ENCODE assay signal across 5 cellular contexts in the genomic region with DNA sequence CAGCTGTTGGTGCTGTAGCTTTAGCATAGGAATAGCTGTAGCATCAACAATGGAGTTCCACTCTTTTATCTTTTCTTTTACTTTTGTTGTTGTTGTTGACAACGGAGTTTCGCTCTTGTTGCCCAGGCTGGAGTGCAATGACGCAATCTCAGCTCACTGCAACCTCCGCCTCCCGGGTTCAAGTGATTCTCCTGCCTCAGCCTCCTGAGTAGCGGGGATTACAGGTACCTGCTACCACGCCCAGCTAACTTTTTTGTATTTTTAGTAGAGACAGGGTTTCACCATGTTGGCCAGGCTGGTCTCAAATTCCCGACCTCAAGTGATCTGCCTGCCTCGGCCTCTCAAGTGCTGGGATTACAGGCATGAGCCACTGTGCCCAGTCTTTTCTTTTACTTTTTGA. TPM values are rescaled to one million over a fixed set of nuclear protein-coding genes. Genes with fewer than 3 reads are reported as not detected.
DNase-seq lines count a peak whose midpoint lies in the region; ATAC-seq, FAIRE-seq and TF ChIP-seq lines count a peak whose summit lies in the region.
"Not testable (repeated sequence)": the region's sequence is repeated elsewhere in the genome, so short reads cannot be mapped to it uniquely, and the experiment has no call there.

No MANE protein-coding gene starts in this region.

- not testable (repeated sequence) for H3K23ac ChIP-seq in mesendoderm (ENCODE audit: low read length)

- H4K8ac ChIP-seq in mesendoderm (ENCODE audit: low read depth, low read length) = not testable (repeated sequence)

- 91% methylated on average over 9 of the region's 9 CpGs for WGBS in A549 (ENCODE audit: missing lambda C conversion rate)
- WGBS in K562 (ENCODE audit: insufficient coverage, low coverage, missing lambda C conversion rate) = 94% methylated on average over 9 of the region's 9 CpGs
- WGBS in HepG2 (ENCODE audit: low lambda C conversion rate) = 97% methylated on average over 9 of the region's 9 CpGs
- no CpG with 5 or more reads among the region's 9 CpGs for WGBS in mesendoderm (ENCODE audit: extremely low coverage, insufficient coverage, low lambda C conversion rate)
- 92 to 96% (median 94%) methylated on average over 9 of the region's 9 CpGs for WGBS in spleen, 5 donors

- H3K9ac ChIP-seq in K562 (ENCODE audit: insufficient read depth in 1 of 2, low read depth in 2 of 2, low read length in 2 of 2); HepG2 (ENCODE audit: insufficient read depth, low read depth, low read length); mesendoderm (ENCODE audit: low read length): not testable (repeated sequence)

- H2AK5ac ChIP-seq in mesendoderm (ENCODE audit: low read length) = not testable (repeated sequence)

- not testable (repeated sequence) for H3K27me3 ChIP-seq in K562 (ENCODE audit: control insufficient read depth in 2 of 2, insufficient read depth in 2 of 2, low read length in 2 of 2); HepG2 (ENCODE audit: control insufficient read depth in 1 of 2, insufficient read depth in 2 of 2, low read length in 2 of 2); mesendoderm (ENCODE audit: insufficient read depth, low read length, poor library complexity); spleen (replicated peaks in 1 of 7)

- ATAC-seq in A549, K562, HepG2: not testable (repeated sequence)

- TF ChIP-seq RAD21 in A549 (conservative IDR thresholded peaks at IDR 0.05 in 1 of 2, IDR thresholded peaks at IDR 0.05 in 1 of 2); K562 (CRISPR knock-in tag; conservative IDR thresholded peaks at IDR 0.05 in 1 of 2, IDR thresholded peaks at IDR 0.05 in 1 of 2); HepG2 (CRISPR knock-in tag; IDR thresholded peaks at IDR 0.05): not testable (repeated sequence)

- not testable (repeated sequence) for H3K79me2 ChIP-seq in K562 (ENCODE audit: control insufficient read depth, insufficient read depth, low read length); HepG2 (ENCODE audit: insufficient read depth, low read length); mesendoderm (ENCODE audit: control insufficient read depth, insufficient read depth, low read length)

- intact Hi-C loops in K562 (cut with micrococcal nuclease); HepG2 (cut with micrococcal nuclease; ENCODE audit: unreplicated experiment); spleen (cut with DNase I; ENCODE audit: low total_unique reads): not testable (repeated sequence)

- not testable (repeated sequence) for H3K18ac ChIP-seq in mesendoderm (ENCODE audit: low read length)

- not testable (repeated sequence) for BruUV-seq in K562 (replicated peaks; lab: Mats Ljungman, UMichigan); HepG2 (replicated peaks; lab: Mats Ljungman, UMichigan)

- POLR2A ChIA-PET in A549 (lab: Yijun Ruan, JAX); K562 (lab: Yijun Ruan, JAX): not testable (repeated sequence)
- POLR2A ChIA-PET in HepG2 (lab: Yijun Ruan, JAX) = interaction anchor here (1.7 kb wide), 1 partner anchor 45 kb away, joined by 4 read pairs; no protein-coding TSS in a partner anchor

- H3K9me3 ChIP-seq in A549; K562 (replicated peaks; ENCODE audit: control insufficient read depth, insufficient read depth, low read depth, low read length); HepG2 (ENCODE audit: low read length); spleen: not testable (repeated sequence)

- not testable (repeated sequence) for H2BK15ac ChIP-seq in mesendoderm (replicated peaks; ENCODE audit: low read depth)

- H3K79me1 ChIP-seq in mesendoderm (ENCODE audit: low read length) = not testable (repeated sequence)

- not testable (repeated sequence) for TF ChIP-seq EP300 in A549 (IDR thresholded peaks at IDR 0.05); K562 (IDR thresholded peaks at IDR 0.05; ENCODE audit: low read length); HepG2 (IDR thresholded peaks at IDR 0.05; ENCODE audit: low read depth in 2 of 2, low read length in 2 of 2); HepG2 (CRISPR knock-in tag; IDR thresholded peaks at IDR 0.05; ENCODE audit: borderline replicate concordance)

- not testable (repeated sequence) for H3K56ac ChIP-seq in mesendoderm (ENCODE audit: low read length)

- not testable (repeated sequence) for H4K5ac ChIP-seq in mesendoderm (ENCODE audit: low read length)

- not testable (repeated sequence) for TF ChIP-seq CTCF in A549 (IDR thresholded peaks at IDR 0.05); K562 (IDR thresholded peaks at IDR 0.05 in 2 of 3, conservative IDR thresholded peaks at IDR 0.05 in 1 of 3; ENCODE audit: insufficient read depth in 2 of 3, low read depth in 1 of 3, low read length in 3 of 3); HepG2 (CRISPR knock-in tag; IDR thresholded peaks at IDR 0.05); spleen (IDR thresholded peaks at IDR 0.05 in 8 of 11, conservative IDR thresholded peaks at IDR 0.05 in 3 of 11)

- H3K4me2 ChIP-seq in A549; K562 (ENCODE audit: insufficient read depth, low read length); HepG2 (ENCODE audit: low read depth, low read length); mesendoderm (ENCODE audit: low read length): not testable (repeated sequence)

- DNase-seq in A549 (ENCODE audit: low read depth in 1 of 2, low spot score in 1 of 2); HepG2 (ENCODE audit: low spot score): not testable (repeated sequence)
- peak in 1 of 4 experiments; percentile 2 for DNase-seq in K562 (ENCODE audit: extremely low read depth in 1 of 4, low spot score in 3 of 4)
- DNase-seq in mesendoderm = peak; percentile 12
- peak; percentile 3 for DNase-seq in spleen

- in situ Hi-C loops in K562 (cut with MboI); HepG2 (cut with HindIII; ENCODE audit: extremely low pct_ligation_motif_present, low pct_unique_long_range_greater_than_20kb): not testable (repeated sequence)

- FAIRE-seq in A549 (lab: Jason Lieb, UNC); K562 (lab: Jason Lieb, UNC); HepG2 (lab: Jason Lieb, UNC): not testable (repeated sequence)

- H4K20me1 ChIP-seq in K562 (replicated peaks; ENCODE audit: control insufficient read depth, insufficient read depth, low read length); HepG2 (ENCODE audit: insufficient read depth, low read length): not testable (repeated sequence)

- TF ChIP-seq POLR2A in A549 (IDR thresholded peaks at IDR 0.05; ENCODE audit: low read length); K562 (conservative IDR thresholded peaks at IDR 0.05); HepG2 (IDR thresholded peaks at IDR 0.05; ENCODE audit: insufficient read depth in 1 of 2, low read depth in 2 of 2, low read length in 2 of 2); spleen (IDR thresholded peaks at IDR 0.05): not testable (repeated sequence)

- CTCF ChIA-PET in A549 (lab: Yijun Ruan, JAX); K562 (lab: Yijun Ruan, JAX; ENCODE audit: low intra/inter-chr PET ratio); HepG2 (lab: Yijun Ruan, JAX; ENCODE audit: low intra/inter-chr PET ratio, low total read pairs): not testable (repeated sequence)

- H2BK120ac ChIP-seq in mesendoderm (ENCODE audit: low read depth, low read length) = not testable (repeated sequence)

- not testable (repeated sequence) for H3K27ac ChIP-seq in A549; K562 (ENCODE audit: extremely low read depth, low read depth, low read length); HepG2 (ENCODE audit: extremely low read length, insufficient read depth, low read length); mesendoderm (ENCODE audit: low read depth, low read length); spleen

- H3K4me1 ChIP-seq in A549 (peaks cover 14% of the 10 kb centered on the region), HepG2 (ENCODE audit: insufficient read depth, low read length) (peaks cover 33% of the 10 kb centered on the region), spleen (peaks cover 4 to 25% (median 14%) of the 10 kb centered on the region in 6 donors)
- H3K4me1 ChIP-seq in K562 (replicated peaks in 1 of 2; ENCODE audit: control insufficient read depth in 2 of 2, insufficient read depth in 2 of 2, low read length in 2 of 2); mesendoderm (ENCODE audit: control insufficient read depth, low read depth, low read length): not testable (repeated sequence)

- H2AFZ ChIP-seq in K562 (ENCODE audit: low read depth, low read length); HepG2 (ENCODE audit: low read length): not testable (repeated sequence)

- H2BK5ac ChIP-seq in mesendoderm (ENCODE audit: low read length) = not testable (repeated sequence)

- H3K36me3 ChIP-seq in K562 (ENCODE audit: control insufficient read depth, insufficient read depth, low read length); HepG2 (replicated peaks in 1 of 2; ENCODE audit: control insufficient read depth in 1 of 2, insufficient read depth in 2 of 2, low read length in 2 of 2); mesendoderm (ENCODE audit: control insufficient read depth, insufficient read depth, low read length); spleen: not testable (repeated sequence)

- not testable (repeated sequence) for H3K9me1 ChIP-seq in K562 (ENCODE audit: control insufficient read depth, insufficient read depth, low read length)

- H3K4me3 ChIP-seq in A549; K562; HepG2 (replicated peaks in 1 of 3; ENCODE audit: insufficient read depth in 1 of 3, low read depth in 2 of 3, low read length in 3 of 3); mesendoderm (ENCODE audit: low read length); spleen: not testable (repeated sequence)

- not testable (repeated sequence) for H3K4ac ChIP-seq in mesendoderm (ENCODE audit: low read depth, low read length)

RNA-seq across cellular contexts. Expression of gene C2orf42, which starts 3.6 kb away (rescaled TPM):
- 10.4 and 14.8 TPM in 2 replicates for polyA plus RNA-seq in A549 (2011; rRNA removed)
- polyA plus RNA-seq in A549 (2012; cell fraction: cytosol; rRNA removed) = 3.6 and 4.9 TPM in 2 replicates
- polyA plus RNA-seq in A549 (2012; cell fraction: nucleus; rRNA removed) = 5.0 and 7.0 TPM in 2 replicates
- polyA plus RNA-seq in A549 (2017; fragmentation: RNase III; extraction: RNeasy Plus Mini Kit Qiagen cat#74134 plus additional on column Dnase treatment) = 8.1 to 9.5 TPM (median 8.3 TPM) in 3 replicates
- polyA minus RNA-seq in A549 (2011; rRNA and poly(A)+ RNA removed) = 49.4 and 61.1 TPM in 2 replicates
- 50.0 and 60.5 TPM in 2 replicates for total RNA-seq in K562 (2011; cell fraction: chromatin; rRNA removed; ENCODE audit: low replicate concordance)
- total RNA-seq in K562 (2011; cell fraction: nucleolus; rRNA removed) = 36.7 and 37.4 TPM in 2 replicates
- total RNA-seq in K562 (2011; cell fraction: nucleoplasm; rRNA removed) = 43.0 and 56.3 TPM in 2 replicates
- 9.4 and 10.9 TPM in 2 replicates for total RNA-seq in K562 (2014; rRNA removed)
- 7.1 and 7.7 TPM in 2 replicates for total RNA-seq in K562 (2014; rRNA removed; fragmentation: Illumina TruSeq; extraction: Trizol)
- total RNA-seq in K562 (2015; rRNA removed; fragmentation: Illumina TruSeq; extraction: Trizol) = 6.7 and 7.5 TPM in 2 replicates
- total RNA-seq in K562 (2021) = 7.3 and 9.6 TPM in 2 replicates
- 5.9 and 7.7 TPM in 2 replicates for polyA plus RNA-seq in K562 (2011; rRNA removed)
- polyA plus RNA-seq in K562 (2011; cell fraction: cytosol; rRNA removed) = 2.8 and 4.8 TPM in 2 replicates
- 10.2 and 15.6 TPM in 2 replicates for polyA plus RNA-seq in K562 (2011; cell fraction: nucleus; rRNA removed)
- polyA plus RNA-seq in K562 (2012) = 4.8 and 5.4 TPM in 2 replicates
- polyA plus RNA-seq in K562 (2014; fragmentation: Illumina TruSeq; extraction: Trizol) = 5.8 and 7.1 TPM in 2 replicates
- polyA plus RNA-seq in K562 (2014; fragmentation: Nextera tagmentation; extraction: Ambion mirVana) = 1 to 10 TPM; 4.6 to 4.9 TPM
- 5.6 and 8.4 TPM in 2 replicates for polyA plus RNA-seq in K562 (2014; rRNA removed)
- polyA minus RNA-seq in K562 (2011; rRNA and poly(A)+ RNA removed) = 20.2 and 25.2 TPM in 2 replicates
- 5.1 and 7.4 TPM in 2 replicates for polyA minus RNA-seq in K562 (2011; cell fraction: cytosol; rRNA and poly(A)+ RNA removed)
- 16.3 and 20.2 TPM in 2 replicates for polyA minus RNA-seq in K562 (2011; cell fraction: nucleus; rRNA and poly(A)+ RNA removed)
- 9.9 and 11.1 TPM in 2 replicates for total RNA-seq in HepG2 (2016; rRNA removed; fragmentation: Illumina TruSeq; extraction: Trizol)
- total RNA-seq in HepG2 (2016; cell fraction: cytosol; rRNA removed; fragmentation: Illumina TruSeq; extraction: Trizol; ENCODE audit: low read depth) = 20.6 and 21.9 TPM in 2 replicates
- total RNA-seq in HepG2 (2016; cell fraction: insoluble cytoplasmic fraction; rRNA removed; fragmentation: Illumina TruSeq; extraction: Trizol) = 9.3 and 9.6 TPM in 2 replicates
- 21.6 and 22.7 TPM in 2 replicates for total RNA-seq in HepG2 (2016; cell fraction: membrane; rRNA removed; fragmentation: Illumina TruSeq; extraction: Trizol)
- 8.7 and 10.0 TPM in 2 replicates for total RNA-seq in HepG2 (2016; cell fraction: nucleus; rRNA removed; fragmentation: Illumina TruSeq; extraction: Trizol)
- 9.3 and 10.1 TPM in 2 replicates for polyA plus RNA-seq in HepG2 (2011; rRNA removed)
- 6.6 and 7.2 TPM in 2 replicates for polyA plus RNA-seq in HepG2 (2011; cell fraction: cytosol; rRNA removed)
- 10.9 and 14.5 TPM in 2 replicates for polyA plus RNA-seq in HepG2 (2011; cell fraction: nucleus; rRNA removed)
- polyA plus RNA-seq in HepG2 (2012) = 8.7 and 9.4 TPM in 2 replicates
- polyA plus RNA-seq in HepG2 (2016; cell fraction: cytosol; fragmentation: Illumina TruSeq; extraction: Trizol; ENCODE audit: low read depth) = 2.6 and 2.8 TPM in 2 replicates
- polyA plus RNA-seq in HepG2 (2016; cell fraction: insoluble cytoplasmic fraction; fragmentation: Illumina TruSeq; extraction: Trizol; ENCODE audit: low read depth) = 9.2 and 10.0 TPM in 2 replicates
- 5.3 and 7.7 TPM in 2 replicates for polyA plus RNA-seq in HepG2 (2016; cell fraction: membrane; fragmentation: Illumina TruSeq; extraction: Trizol; ENCODE audit: low read depth)
- polyA plus RNA-seq in HepG2 (2016; cell fraction: nucleus; fragmentation: Illumina TruSeq; extraction: Trizol; ENCODE audit: insufficient read depth, low read depth) = 8.3 and 10.9 TPM in 2 replicates
- 26.9 and 49.5 TPM in 2 replicates for polyA minus RNA-seq in HepG2 (2011; rRNA and poly(A)+ RNA removed; ENCODE audit: low replicate concordance)
- 8.3 and 17.8 TPM in 2 replicates for polyA minus RNA-seq in HepG2 (2011; cell fraction: cytosol; rRNA and poly(A)+ RNA removed)
- polyA minus RNA-seq in HepG2 (2011; cell fraction: nucleus; rRNA and poly(A)+ RNA removed) = 22.4 and 25.1 TPM in 2 replicates
- 4.5 TPM for polyA plus RNA-seq in mesendoderm (2013, experiment 1 of 2)
- polyA plus RNA-seq in mesendoderm (2013, experiment 2 of 2) = 4.9 TPM
- total RNA-seq in spleen = 10 to 100 TPM; 11.2 to 24.3 (median 20.3) TPM
- 10 to 100 TPM in 1 of 3 donors, 1 to 10 TPM in 2; 6.0 to 13.6 (median 9.7) TPM for polyA plus RNA-seq in spleen
